9 cellular contexts compared by ENCODE assay signal in genomic region chrX:150873616-150874015, GRCh38. TPM values are rescaled to one million over a fixed set of nuclear protein-coding genes. Genes with fewer than 3 reads are reported as not detected.
DNase-seq lines count a peak whose midpoint lies in the region; ATAC-seq, FAIRE-seq and TF ChIP-seq lines count a peak whose summit lies in the region.
"Had no signal": no experiment of that assay in that cellular context is flagged by ENCODE, and none has a peak within 500 bp of the region (broad histone marks: within the 10 kb centered on the region; RNA-seq: fewer than 3 reads in every experiment).

No MANE protein-coding gene starts in this region.

- ATAC-seq in GM18907 (IDR thresholded peaks at IDR 0.05; ENCODE audit: unreplicated experiment) (peak; percentile 71), HG02759 (IDR thresholded peaks at IDR 0.05; ENCODE audit: unreplicated experiment) (peak; percentile 57), left lung (peak; percentile 66)

- H3K9ac ChIP-seq in kidney (ENCODE audit: low read length in 2 of 2): no peak overlapping the region
- no peak overlapping the region for H3K9ac ChIP-seq in smooth muscle cell (ENCODE audit: low read depth)

- H3K36me3 ChIP-seq in left lung: no peaks in the 10 kb centered on the region
- H3K36me3 ChIP-seq in kidney (ENCODE audit: control insufficient read depth in 1 of 2, insufficient read depth in 2 of 2, low read length in 2 of 2): no peaks in the 10 kb centered on the region
- H3K36me3 ChIP-seq in smooth muscle cell (ENCODE audit: low read depth): no peaks in the 10 kb centered on the region

- no peaks in the 10 kb centered on the region for H3K4me1 ChIP-seq in left lung
- peaks cover 0 to 3% of the 10 kb centered on the region in 2 donors for H3K4me1 ChIP-seq in kidney (ENCODE audit: control insufficient read depth in 1 of 2, insufficient read depth in 1 of 2, low read depth in 1 of 2, low read length in 2 of 2)
- no peaks in the 10 kb centered on the region for H3K4me1 ChIP-seq in smooth muscle cell (ENCODE audit: low read depth)

- H3K79me2 ChIP-seq in smooth muscle cell (ENCODE audit: low read depth): no peaks in the 10 kb centered on the region

- H3K4me3 ChIP-seq in left lung: no peak overlapping the region
- no peak overlapping the region for H3K4me3 ChIP-seq in kidney (ENCODE audit: low read length in 2 of 2)
- H3K4me3 ChIP-seq in smooth muscle cell: no peak overlapping the region
- H3K4me3 ChIP-seq: PC-9 had no signal

- WGBS in smooth muscle cell (ENCODE audit: low lambda C conversion rate): 92% methylated on average over 1 of the region's 1 CpG

- TF ChIP-seq CTCF in left lung (IDR thresholded peaks at IDR 0.05): no peak
- TF ChIP-seq CTCF in kidney (IDR thresholded peaks at IDR 0.05; ENCODE audit: borderline replicate concordance, extremely low read depth, insufficient read depth): no peak
- TF ChIP-seq CTCF in smooth muscle cell (IDR thresholded peaks at IDR 0.05; ENCODE audit: borderline replicate concordance, insufficient read depth, poor library complexity, severe bottlenecking): no peak

- H3K27ac ChIP-seq in left lung: no peak overlapping the region
- no peak overlapping the region for H3K27ac ChIP-seq in kidney (ENCODE audit: low read depth in 2 of 2, low read length in 2 of 2)
- H3K27ac ChIP-seq in smooth muscle cell (ENCODE audit: low read depth): no peak overlapping the region
- H3K27ac ChIP-seq: PC-9 had no signal

- no peaks in the 10 kb centered on the region for H3F3A ChIP-seq in smooth muscle cell (ENCODE audit: low read depth)

- peaks cover 19% of the 10 kb centered on the region for H4K20me1 ChIP-seq in smooth muscle cell (ENCODE audit: low read depth)

- no peak overlapping the region for H3K4me2 ChIP-seq in smooth muscle cell
- H3K4me2 ChIP-seq: PC-9 had no signal

- FAIRE-seq in kidney (lab: Jason Lieb, UNC): no peak

- no peak overlapping the region for H2AFZ ChIP-seq in smooth muscle cell (ENCODE audit: low read depth)
- H2AFZ ChIP-seq: PC-9 had no signal

- intact Hi-C loops in left lung (cut with DNase I) (no loop called here), kidney (cut with DNase I) (no loop called here)

- H3K27me3 ChIP-seq in left lung: no peaks in the 10 kb centered on the region
- no peaks in the 10 kb centered on the region for H3K27me3 ChIP-seq in smooth muscle cell (ENCODE audit: low read depth)

- peak; percentile 27 for DNase-seq in RPMI8226
- DNase-seq in left lung: no peak
- no peak for DNase-seq in kidney
- no peak for DNase-seq in SK-N-DZ (ENCODE audit: low spot score)
- no peak for DNase-seq in smooth muscle cell (lab: John Stamatoyannopoulos, UW; ENCODE audit: unreplicated experiment)
- no peak for DNase-seq in COLO829 (ENCODE audit: low spot score)

- no peaks in the 10 kb centered on the region for H3K9me3 ChIP-seq in left lung
- H3K9me3 ChIP-seq in kidney (ENCODE audit: control insufficient read depth in 1 of 2, low read length in 2 of 2): no peaks in the 10 kb centered on the region
- H3K9me3 ChIP-seq in smooth muscle cell (replicated peaks; ENCODE audit: low read depth): no peaks in the 10 kb centered on the region

RNA-seq across cellular contexts. Expression of gene CD99L2, which starts 24.9 kb away (rescaled TPM):
- total RNA-seq in left lung (10 to 100 TPM; 35.1 to 38.9 TPM), kidney (38.0 TPM), smooth muscle cell (42.3 and 43.7 TPM in 2 replicates)
- polyA plus RNA-seq in kidney (ENCODE audit: insufficient read depth, low read depth, low replicate concordance) (30.9 TPM), smooth muscle cell (31.2 and 44.6 TPM in 2 replicates)
- polyA plus RNA-seq in SK-N-DZ (2014; cell fraction: cytosol; rRNA removed): 35.1 and 35.7 TPM in 2 replicates
- polyA plus RNA-seq in SK-N-DZ (2014; cell fraction: nucleus; rRNA removed): 11.5 and 12.5 TPM in 2 replicates
